Comparison of ENCODE assay signal across 18 cellular contexts in genomic region chr4:99642725-99643489, GRCh38. TPM values are rescaled to one million over a fixed set of nuclear protein-coding genes. Genes with fewer than 3 reads are reported as not detected.
DNase-seq lines count a peak whose midpoint lies in the region; ATAC-seq and TF ChIP-seq lines count a peak whose summit lies in the region.
"Had no signal": no experiment of that assay in that cellular context is flagged by ENCODE, and none has a peak within 500 bp of the region (broad histone marks: within the 10 kb centered on the region; RNA-seq: fewer than 3 reads in every experiment).

No MANE protein-coding gene starts in this region.

- no peak overlapping the region for H3K4me3 Mint-ChIP-seq in endothelial cell (ENCODE audit: unreplicated experiment)
- H3K4me3 Mint-ChIP-seq: activated naive CD8-positive, alpha-beta T cell treated with anti-CD3 and anti-CD28 coated beads, Interleukin-2, amount 50 U/mL, for 24 hours; activated T-cell treated with anti-CD3 and anti-CD28 coated beads, Interleukin-2, amount 50 U/mL, for 72 hours had no signal

- TF ChIP-seq CTCF in fibroblast of the aortic adventitia (IDR thresholded peaks at IDR 0.05; ENCODE audit: insufficient read depth, low read length) (no peak), endothelial cell (IDR thresholded peaks at IDR 0.05; ENCODE audit: unreplicated experiment) (no peak)

- peaks cover 3% of the 10 kb centered on the region for H3K27me3 Mint-ChIP-seq in endothelial cell (ENCODE audit: unreplicated experiment)

- ATAC-seq in left colon (no peak), HG02763 (IDR thresholded peaks at IDR 0.05; ENCODE audit: unreplicated experiment) (no peak)
- ATAC-seq: activated naive CD8-positive, alpha-beta T cell treated with anti-CD3 and anti-CD28 coated beads, Interleukin-2, amount 50 U/mL, for 24 hours; activated T-cell treated with anti-CD3 and anti-CD28 coated beads, Interleukin-2, amount 50 U/mL, for 72 hours; esophagus mucosa had no signal

- DNase-seq in RPMI7951 (ENCODE audit: low read depth) = peak; percentile 77
- DNase-seq in fibroblast of the aortic adventitia (ENCODE audit: low read depth) = peak; percentile 14
- peak; percentile 38 for DNase-seq in mucosa of gallbladder (ENCODE audit: low spot score)
- DNase-seq in stromal cell of bone marrow (ENCODE audit: low read depth) = peak; percentile 66
- no peak for DNase-seq in endothelial cell (ENCODE audit: low spot score)
- no peak for DNase-seq in left colon
- DNase-seq in H4 (ENCODE audit: low spot score) = no peak
- DNase-seq: activated CD4-positive, alpha-beta T cell treated with anti-CD3 and anti-CD28 coated beads, Interleukin-2, amount 50 U/mL, for 4 hours; activated naive CD8-positive, alpha-beta T cell treated with anti-CD3 and anti-CD28 coated beads, Interleukin-2, amount 50 U/mL, for 24 hours; activated T-cell treated with anti-CD3 and anti-CD28 coated beads, Interleukin-2, amount 50 U/mL, for 72 hours; cortex of kidney; NCI-H187; occipital lobe; SK-N-SH; stimulated activated CD4-positive, alpha-beta T cell treated with anti-CD3 and anti-CD28 coated beads, Interleukin-15, amount 100 ng/mL, for 24 hours had no signal

- H3K9me3 Mint-ChIP-seq in endothelial cell (ENCODE audit: unreplicated experiment) = no peaks in the 10 kb centered on the region
- H3K9me3 Mint-ChIP-seq: activated naive CD8-positive, alpha-beta T cell treated with anti-CD3 and anti-CD28 coated beads, Interleukin-2, amount 50 U/mL, for 24 hours; activated T-cell treated with anti-CD3 and anti-CD28 coated beads, Interleukin-2, amount 50 U/mL, for 72 hours had no signal

- H3K4me1 Mint-ChIP-seq in endothelial cell (ENCODE audit: unreplicated experiment) = peaks cover 19% of the 10 kb centered on the region
- H3K4me1 Mint-ChIP-seq: activated naive CD8-positive, alpha-beta T cell treated with anti-CD3 and anti-CD28 coated beads, Interleukin-2, amount 50 U/mL, for 24 hours had no signal

- no peak overlapping the region for H3K4me3 ChIP-seq in fibroblast of the aortic adventitia (ENCODE audit: low read depth, low read length)

- H3K36me3 Mint-ChIP-seq in endothelial cell (ENCODE audit: low read depth, unreplicated experiment) = no peaks in the 10 kb centered on the region

- H3K27ac Mint-ChIP-seq in endothelial cell (ENCODE audit: unreplicated experiment) = no peak overlapping the region
- H3K27ac Mint-ChIP-seq: activated naive CD8-positive, alpha-beta T cell treated with anti-CD3 and anti-CD28 coated beads, Interleukin-2, amount 50 U/mL, for 24 hours; activated T-cell treated with anti-CD3 and anti-CD28 coated beads, Interleukin-2, amount 50 U/mL, for 72 hours had no signal

- intact Hi-C loops in left colon (cut with DNase I, micrococcal nuclease) = no loop called here

RNA-seq across cellular contexts. Expression of gene C4orf54, which starts 14.7 kb away (rescaled TPM):
- 1.4 TPM in 2 replicates for total RNA-seq in RPMI7951 (2014; rRNA removed; shearing (Covaris generic))
- total RNA-seq in fibroblast of the aortic adventitia (ENCODE audit: low replicate concordance) (0.08 TPM in 1 of 2 replicates, not detected in the other), mucosa of gallbladder (0.12 TPM), endothelial cell (ENCODE audit: unreplicated experiment) (not detected), left colon (under 1 TPM in 1 of 2 donors, not detected in 1; 0.08 TPM)
- 0.04 TPM in 1 of 2 replicates, not detected in the other for total RNA-seq in H4 (2014; rRNA removed; shearing (Covaris generic))
- total RNA-seq: activated T-cell treated with anti-CD3 and anti-CD28 coated beads, Interleukin-2, amount 50 U/mL, for 72 hours; esophagus mucosa; lung microvascular endothelial cell had no signal

Comparison
In these comparisons a context has a peak if more than half of its experiments do, and no peak if none do; other contexts are left out.
1. DNase-seq: peak in RPMI7951 (single experiment), fibroblast of the aortic adventitia (single experiment), mucosa of gallbladder (single experiment) and stromal cell of bone marrow (single experiment); none in endothelial cell (single experiment), left colon (0 of 2) and H4 (single experiment).